In genomic region chr16:54287758-54288591, GRCh38 we compare ENCODE assay signal across 9 cellular contexts. TPM values are rescaled to one million over a fixed set of nuclear protein-coding genes. Genes with fewer than 3 reads are reported as not detected.
DNase-seq lines count a peak whose midpoint lies in the region; ATAC-seq lines count a peak whose summit lies in the region.
"Had no signal": no experiment of that assay in that cellular context is flagged by ENCODE, and none has a peak within 500 bp of the region (broad histone marks: within the 10 kb centered on the region; RNA-seq: fewer than 3 reads in every experiment).

No MANE protein-coding gene starts in this region.

- no peak overlapping the region for H3K27ac ChIP-seq in iPS DF 6.9 (ENCODE audit: low read length)

- peak overlapping the region; percentile 89 for H3K9ac ChIP-seq in skeletal muscle satellite cell (ENCODE audit: low read depth, low read length)

- DNase-seq in H7 (peak; percentile 71), iPS DF 6.9 (ENCODE audit: low read depth, low spot score) (no peak), SHP77 treated with DMSO at 0.1 percent for 48 hours (lab: John Stamatoyannopoulos, UW) (no peak), T-cell (no peak), NCI-H2029 treated with DMSO at 0.1 percent for 48 hours (lab: John Stamatoyannopoulos, UW) (no peak)
- no peak for DNase-seq in activated naive CD8-positive, alpha-beta T cell treated with anti-CD3 and anti-CD28 coated beads, Interleukin-2, amount 10 ng/mL, durations not matched to agents 7 days and 5 days
- DNase-seq: NCI-H146 had no signal

- peaks cover 6% of the 10 kb centered on the region; the same call in 1 of the 2 replicates for H3K4me1 ChIP-seq in iPS DF 6.9 (ENCODE audit: control insufficient read depth, insufficient read depth, low read length)
- H3K4me1 ChIP-seq in skeletal muscle satellite cell (ENCODE audit: control insufficient read depth, insufficient read depth, low read length): peaks cover 13% of the 10 kb centered on the region

- H3K9me3 Mint-ChIP-seq in activated naive CD8-positive, alpha-beta T cell treated with anti-CD3 and anti-CD28 coated beads, Interleukin-2, amount 10 ng/mL, durations not matched to agents 7 days and 5 days: peaks cover 4% of the 10 kb centered on the region
- H3K9me3 Mint-ChIP-seq in T-cell: no peaks in the 10 kb centered on the region

- peaks cover 78% of the 10 kb centered on the region for H3K27me3 Mint-ChIP-seq in activated naive CD8-positive, alpha-beta T cell treated with anti-CD3 and anti-CD28 coated beads, Interleukin-2, amount 10 ng/mL, durations not matched to agents 7 days and 5 days
- peaks cover 41 to 74% of the 10 kb centered on the region in 2 donors for H3K27me3 Mint-ChIP-seq in T-cell

- CTCF ChIA-PET in T-cell (lab: Charles Lee): interaction anchor here in 1 of 2 donors (0.6 kb wide), 1 partner anchor 366 kb away, joined by 3 read pairs; no protein-coding TSS in a partner anchor

- POLR2A ChIA-PET in activated naive CD8-positive, alpha-beta T cell treated with anti-CD3 and anti-CD28 coated beads, Interleukin-2, amount 10 ng/mL, durations not matched to agents 7 days and 5 days (lab: Charles Lee): no interaction called here
- POLR2A ChIA-PET in T-cell (lab: Charles Lee): no interaction called here

- ATAC-seq in activated naive CD8-positive, alpha-beta T cell treated with anti-CD3 and anti-CD28 coated beads, Interleukin-2, amount 10 ng/mL, durations not matched to agents 7 days and 5 days (ENCODE audit: low read depth): no peak
- ATAC-seq in T-cell (replicated peaks in 1 of 4) (no peak), HG03108 (IDR thresholded peaks at IDR 0.05; ENCODE audit: unreplicated experiment) (no peak)

- peak overlapping the region; percentile 57 for H3K4me3 ChIP-seq in H7 (ENCODE audit: insufficient read depth, low read depth, low read length)
- peak overlapping the region; percentile 72; the same call in 1 of the 2 replicates for H3K4me3 ChIP-seq in iPS DF 6.9 (ENCODE audit: low read length)
- peak overlapping the region; percentile 93 for H3K4me3 ChIP-seq in skeletal muscle satellite cell (ENCODE audit: low read length)

- H3K4me1 Mint-ChIP-seq in activated naive CD8-positive, alpha-beta T cell treated with anti-CD3 and anti-CD28 coated beads, Interleukin-2, amount 10 ng/mL, durations not matched to agents 7 days and 5 days: peaks cover 28% of the 10 kb centered on the region
- H3K4me1 Mint-ChIP-seq in T-cell: peaks cover 27 to 35% (median 33%) of the 10 kb centered on the region in 3 donors

- peak overlapping the region; percentile 32 for H3K4me3 Mint-ChIP-seq in activated naive CD8-positive, alpha-beta T cell treated with anti-CD3 and anti-CD28 coated beads, Interleukin-2, amount 10 ng/mL, durations not matched to agents 7 days and 5 days
- H3K4me3 Mint-ChIP-seq in T-cell: peak overlapping the region in 1 of 3 donors; percentile 54

- no peaks in the 10 kb centered on the region for H3K36me3 ChIP-seq in H7 (replicated peaks; ENCODE audit: control insufficient read depth, insufficient read depth, low read length)
- no peaks in the 10 kb centered on the region for H3K36me3 ChIP-seq in iPS DF 6.9 (ENCODE audit: control insufficient read depth, insufficient read depth, low read length)
- H3K36me3 ChIP-seq in skeletal muscle satellite cell (ENCODE audit: insufficient read depth, low read length): peaks cover 12% of the 10 kb centered on the region

- peak overlapping the region; percentile 62 for H3K27ac Mint-ChIP-seq in activated naive CD8-positive, alpha-beta T cell treated with anti-CD3 and anti-CD28 coated beads, Interleukin-2, amount 10 ng/mL, durations not matched to agents 7 days and 5 days
- no peak overlapping the region for H3K27ac Mint-ChIP-seq in T-cell

- WGBS in iPS DF 6.9 (ENCODE audit: insufficient coverage, insufficient read length): no CpG with 5 or more reads among the region's 48 CpGs

- H3K27me3 ChIP-seq in H7 (ENCODE audit: control insufficient read depth, insufficient read depth, low read length) (peaks cover 83% of the 10 kb centered on the region), iPS DF 6.9 (ENCODE audit: control insufficient read depth, insufficient read depth, low read length) (peaks cover 58% of the 10 kb centered on the region), skeletal muscle satellite cell (ENCODE audit: control insufficient read depth, insufficient read depth, low read length) (no peaks in the 10 kb centered on the region)

- peaks cover 11% of the 10 kb centered on the region for H3K36me3 Mint-ChIP-seq in activated naive CD8-positive, alpha-beta T cell treated with anti-CD3 and anti-CD28 coated beads, Interleukin-2, amount 10 ng/mL, durations not matched to agents 7 days and 5 days
- no peaks in the 10 kb centered on the region for H3K36me3 Mint-ChIP-seq in T-cell

- peak overlapping the region; percentile 89 for H3K4me2 ChIP-seq in skeletal muscle satellite cell (ENCODE audit: low read length)

- H3K9me3 ChIP-seq in iPS DF 6.9 (ENCODE audit: control insufficient read depth, insufficient read depth, low read length) (no peaks in the 10 kb centered on the region), skeletal muscle satellite cell (replicated peaks; ENCODE audit: low read length) (no peaks in the 10 kb centered on the region)

RNA-seq across cellular contexts. Expression of gene IRX3, which starts 1.4 kb away (rescaled TPM):
- 2.8 and 4.1 TPM in 2 replicates for total RNA-seq in H7 (2014; rRNA removed; shearing (Covaris generic))
- total RNA-seq in activated naive CD8-positive, alpha-beta T cell treated with anti-CD3 and anti-CD28 coated beads, Interleukin-2, amount 10 ng/mL, durations not matched to agents 7 days and 5 days: not detected
- total RNA-seq in skeletal muscle satellite cell (2012; rRNA removed): 5.0 and 6.1 TPM in 2 replicates
- total RNA-seq in T-cell: under 1 TPM in 2 of 5 donors, not detected in 3; 0.19 to 0.35 TPM
